ENCODE assay signal across 8 cellular contexts in the genomic region with DNA sequence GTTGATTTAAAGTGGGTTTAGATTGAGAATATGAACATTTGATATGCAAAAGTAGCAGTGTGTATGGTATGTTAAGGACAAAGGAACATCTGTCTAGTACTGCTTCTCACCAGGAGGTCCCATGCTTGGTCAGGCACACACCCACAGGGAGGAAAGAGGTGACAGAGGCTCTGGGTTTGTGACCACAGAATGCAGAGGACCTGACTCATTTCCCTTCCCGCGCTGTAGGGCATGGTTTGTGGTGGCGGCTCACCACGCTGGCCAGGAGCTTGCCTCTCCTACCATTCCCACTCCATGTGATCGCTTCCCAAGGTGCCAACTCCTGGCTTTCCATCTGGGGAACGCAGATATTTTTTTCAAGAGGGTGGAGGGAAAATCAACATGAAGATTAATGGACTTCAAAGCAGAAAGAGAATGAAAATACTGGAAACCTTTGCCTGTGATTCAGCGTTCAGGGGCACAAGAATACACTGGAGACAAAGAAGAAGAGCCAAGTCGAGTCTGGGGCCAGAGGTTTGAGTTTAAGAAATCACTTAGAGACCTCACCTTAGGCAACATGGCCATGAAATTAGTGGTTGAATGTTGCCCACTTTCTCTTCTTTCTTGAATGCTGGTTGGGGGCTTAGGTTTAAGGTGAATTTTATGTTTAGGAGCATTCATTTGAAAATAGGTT.
A peak's percentile ranks its signal among the peaks of the same experiment; 100 is the strongest.
DNase-seq lines count a peak whose midpoint lies in the region; ATAC-seq and TF ChIP-seq lines count a peak whose summit lies in the region.

No MANE protein-coding gene starts in this region.

- H3K4me3 ChIP-seq in fibroblast of the aortic adventitia (ENCODE audit: low read depth, low read length) (no peak overlapping the region), right cardiac atrium (ENCODE audit: low read length) (no peak overlapping the region)

- DNase-seq in activated CD4-positive, alpha-beta T cell treated with anti-CD3 and anti-CD28 coated beads for 48 hours: peak; percentile 47
- no peak for DNase-seq in activated CD4-positive, alpha-beta T cell treated with anti-CD3 and anti-CD28 coated beads, Interleukin-2, amount 50 U/mL, for 1 hour
- DNase-seq in OCI-M1 (lab: John Stamatoyannopoulos, UW) (peak; percentile 5), fibroblast of the aortic adventitia (ENCODE audit: low read depth) (peak; percentile 66), NCI-H526 treated with DMSO at 0.1 percent for 48 hours (lab: John Stamatoyannopoulos, UW) (no peak), left colon (no peak), right cardiac atrium (no peak)

- H3K27me3 ChIP-seq in right cardiac atrium (ENCODE audit: control insufficient read depth, insufficient read depth): no peaks in the 10 kb centered on the region

- intact Hi-C loops in left colon (cut with DNase I, micrococcal nuclease) (no loop called here), right cardiac atrium (cut with DNase I) (no loop called here)

- H3K27ac ChIP-seq in right cardiac atrium (ENCODE audit: low read length): no peak overlapping the region

- no peak for TF ChIP-seq CTCF in fibroblast of the aortic adventitia (IDR thresholded peaks at IDR 0.05; ENCODE audit: insufficient read depth, low read length)

- ATAC-seq in HG02678 (IDR thresholded peaks at IDR 0.05; ENCODE audit: unreplicated experiment): peak; percentile 97
- ATAC-seq in left colon: no peak
- ATAC-seq in right cardiac atrium: no peak

- H3K9me3 ChIP-seq in right cardiac atrium (ENCODE audit: control insufficient read depth, low read length): no peaks in the 10 kb centered on the region

- 83% methylated on average over 8 of the region's 8 CpGs for WGBS in right cardiac atrium

- H3K4me1 ChIP-seq in right cardiac atrium (ENCODE audit: control insufficient read depth, insufficient read depth, low read length): no peaks in the 10 kb centered on the region

Comparison
In these comparisons a context has a peak if more than half of its experiments do, and no peak if none do; other contexts are left out.
1. DNase-seq: peak in activated CD4-positive, alpha-beta T cell treated with anti-CD3 and anti-CD28 coated beads for 48 hours (single experiment), OCI-M1 (single experiment) and fibroblast of the aortic adventitia (single experiment); none in activated CD4-positive, alpha-beta T cell treated with anti-CD3 and anti-CD28 coated beads, Interleukin-2, amount 50 U/mL, for 1 hour (single experiment), NCI-H526 treated with DMSO at 0.1 percent for 48 hours (single experiment), left colon (0 of 2) and right cardiac atrium (0 of 3).